1 cellular context compared by ENCODE assay signal in genomic region chr1:19062258-19063029, GRCh38.
TF ChIP-seq lines count a peak whose summit lies in the region.

No MANE protein-coding gene starts in this region.

TF ChIP-seq in GM23338, 12 proteins besides CTCF, POLR2A, EP300 and RAD21 (continued from another document):
- TF ChIP-seq REST (IDR thresholded peaks at IDR 0.05; ENCODE audit: unreplicated experiment) (no peak), EZH2 (IDR thresholded peaks at IDR 0.05; ENCODE audit: low read depth, unreplicated experiment) (no peak), EZH2phosphoT487 (IDR thresholded peaks at IDR 0.05; ENCODE audit: unreplicated experiment) (no peak)
